Comparison of ENCODE assay signal across 7 cellular contexts in the genomic region with DNA sequence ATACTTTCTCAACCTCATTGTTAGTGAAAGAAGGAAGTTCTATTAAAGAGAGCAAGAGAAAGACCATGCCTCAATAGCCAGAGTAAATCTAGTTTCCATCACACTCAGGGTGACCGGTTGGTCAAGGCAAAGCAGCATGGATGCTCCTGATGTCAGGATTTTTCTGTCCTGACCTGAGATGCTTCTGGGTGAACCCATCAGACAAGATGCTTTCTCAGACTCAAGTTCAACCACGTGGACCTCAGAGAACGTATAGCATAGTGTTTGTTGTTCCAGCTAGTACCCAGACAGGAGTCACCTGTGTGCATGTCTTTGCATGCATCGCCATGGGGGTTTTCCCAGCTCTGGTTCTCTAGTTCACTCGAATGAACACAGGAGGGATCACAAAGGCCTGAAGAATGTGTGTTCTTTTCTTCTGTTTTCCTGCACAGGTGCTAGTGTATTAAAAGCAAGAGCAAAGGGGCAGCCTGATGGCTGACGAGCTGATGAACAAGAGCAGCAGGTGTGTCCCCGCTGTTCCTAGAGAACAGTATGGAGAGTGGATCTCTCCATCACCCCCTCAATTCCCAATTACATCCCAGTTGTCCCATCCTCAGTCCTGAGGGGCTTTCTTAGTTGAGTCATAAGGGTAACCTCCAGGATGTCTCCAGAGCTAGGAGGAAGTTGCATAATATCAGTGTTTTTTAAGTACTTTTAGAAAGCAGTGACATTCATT.
A peak's percentile ranks its signal among the peaks of the same experiment; 100 is the strongest.
DNase-seq lines count a peak whose midpoint lies in the region; ATAC-seq and TF ChIP-seq lines count a peak whose summit lies in the region.

No MANE protein-coding gene starts in this region.

- H3K27me3 ChIP-seq in Peyer's patch (no peaks in the 10 kb centered on the region), smooth muscle cell (ENCODE audit: low read depth) (no peaks in the 10 kb centered on the region), gastroesophageal sphincter (no peaks in the 10 kb centered on the region)

- no peak for TF ChIP-seq POLR2A in Peyer's patch (IDR thresholded peaks at IDR 0.05)
- no peak for TF ChIP-seq POLR2A in gastroesophageal sphincter (IDR thresholded peaks at IDR 0.05)

- WGBS in smooth muscle cell (ENCODE audit: low lambda C conversion rate): 81% methylated on average over 7 of the region's 7 CpGs
- 88% methylated on average over 5 of the region's 7 CpGs; no CpG with 5 or more reads in 1 of the 2 donors for WGBS in gastroesophageal sphincter (ENCODE audit: low coverage in 1 of 2), 2 donors

- peak overlapping the region in 2 of 4 donors; percentile 35 to 67 for H3K27ac ChIP-seq in Peyer's patch
- H3K27ac ChIP-seq in smooth muscle cell (ENCODE audit: low read depth): peak overlapping the region; percentile 19
- H3K27ac ChIP-seq in gastroesophageal sphincter: no peak overlapping the region

- no peak overlapping the region for H2AFZ ChIP-seq in smooth muscle cell (ENCODE audit: low read depth)

- ATAC-seq in GM18873 (IDR thresholded peaks at IDR 0.05; ENCODE audit: low FRiP score, unreplicated experiment): peak; percentile 81
- peak; percentile 79 for ATAC-seq in HG02610 (IDR thresholded peaks at IDR 0.05; ENCODE audit: unreplicated experiment)
- no peak for ATAC-seq in gastroesophageal sphincter

- TF ChIP-seq CTCF in Peyer's patch (IDR thresholded peaks at IDR 0.05) (no peak), smooth muscle cell (IDR thresholded peaks at IDR 0.05; ENCODE audit: borderline replicate concordance, insufficient read depth, poor library complexity, severe bottlenecking) (no peak), gastroesophageal sphincter (IDR thresholded peaks at IDR 0.05) (no peak)

- H3K36me3 ChIP-seq in Peyer's patch (no peaks in the 10 kb centered on the region), smooth muscle cell (ENCODE audit: low read depth) (no peaks in the 10 kb centered on the region), gastroesophageal sphincter (no peaks in the 10 kb centered on the region)

- H3K4me1 ChIP-seq in Peyer's patch: peaks cover 0 to 14% (median 0%) of the 10 kb centered on the region in 4 donors
- H3K4me1 ChIP-seq in smooth muscle cell (ENCODE audit: low read depth): no peaks in the 10 kb centered on the region
- peaks cover 7 to 32% (median 9%) of the 10 kb centered on the region in 3 donors for H3K4me1 ChIP-seq in gastroesophageal sphincter

- H3K4me2 ChIP-seq in smooth muscle cell: no peak overlapping the region

- H3K9me3 ChIP-seq in Peyer's patch (no peaks in the 10 kb centered on the region), smooth muscle cell (replicated peaks; ENCODE audit: low read depth) (no peaks in the 10 kb centered on the region), gastroesophageal sphincter (no peaks in the 10 kb centered on the region)

- no peak overlapping the region for H3K9ac ChIP-seq in smooth muscle cell (ENCODE audit: low read depth)

- DNase-seq in Peyer's patch: peak in 2 of 3 donors; percentile 68 to 78
- no peak for DNase-seq in smooth muscle cell (lab: John Stamatoyannopoulos, UW; ENCODE audit: unreplicated experiment)
- DNase-seq in COR-L47 (lab: John Stamatoyannopoulos, UW): no peak
- DNase-seq in NCI-H526 treated with DMSO at 0.1 percent for 48 hours (lab: John Stamatoyannopoulos, UW): no peak

- H3K4me3 ChIP-seq in Peyer's patch (no peak overlapping the region), smooth muscle cell (no peak overlapping the region), gastroesophageal sphincter (no peak overlapping the region)

- H3K79me2 ChIP-seq in smooth muscle cell (ENCODE audit: low read depth): no peaks in the 10 kb centered on the region

- no peaks in the 10 kb centered on the region for H4K20me1 ChIP-seq in smooth muscle cell (ENCODE audit: low read depth)

- TF ChIP-seq EP300 in gastroesophageal sphincter (IDR thresholded peaks at IDR 0.05): no peak

- H3F3A ChIP-seq in smooth muscle cell (ENCODE audit: low read depth): no peaks in the 10 kb centered on the region

Comparison
In these comparisons a context has a peak if more than half of its experiments do, and no peak if none do; other contexts are left out.
1. DNase-seq: peak in Peyer's patch (2 of 3); none in smooth muscle cell (single experiment), COR-L47 (single experiment) and NCI-H526 treated with DMSO at 0.1 percent for 48 hours (single experiment).